Comparison of ENCODE assay signal across 14 cellular contexts in the genomic region with DNA sequence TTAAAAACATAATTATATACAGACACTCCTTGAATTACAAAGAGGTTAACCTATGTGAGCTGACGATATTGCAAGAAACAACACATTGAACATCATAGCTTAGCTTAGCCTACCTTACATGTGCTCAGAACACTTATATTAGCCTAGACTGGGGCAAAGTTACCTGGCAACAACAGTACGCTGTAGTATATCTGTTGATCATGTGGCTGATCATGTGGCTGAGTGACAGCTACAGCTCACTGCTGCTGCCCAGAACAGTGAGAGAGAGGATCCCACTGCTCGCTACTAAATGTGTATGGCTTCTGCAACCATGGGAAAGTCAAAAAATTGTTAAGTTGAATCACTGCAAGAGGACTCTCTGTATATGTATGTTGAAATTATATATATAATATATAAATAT.
"Had no signal": no experiment of that assay in that cellular context is flagged by ENCODE, and none has a peak within 500 bp of the region (broad histone marks: within the 10 kb centered on the region; RNA-seq: fewer than 3 reads in every experiment).

No MANE protein-coding gene starts in this region.

- H3K4me3 ChIP-seq: K562, SK-N-MC had no signal

- DNase-seq: Kasumi-1, MM.1S, NCI-H1092 treated with DMSO at 0.1 percent for 48 hours, NCI-H187, NCI-H2029, NCI-H2081 treated with DMSO at 0.1 percent for 48 hours, NCI-H2227 treated with DMSO at 0.1 percent for 48 hours, NCI-H524, NCI-H526 treated with DMSO at 0.1 percent for 48 hours, SHP77 had no signal

- H3K27ac ChIP-seq: KMS-11, RWPE1, SK-N-MC had no signal
